21 cellular contexts compared by ENCODE assay signal in the genomic region with DNA sequence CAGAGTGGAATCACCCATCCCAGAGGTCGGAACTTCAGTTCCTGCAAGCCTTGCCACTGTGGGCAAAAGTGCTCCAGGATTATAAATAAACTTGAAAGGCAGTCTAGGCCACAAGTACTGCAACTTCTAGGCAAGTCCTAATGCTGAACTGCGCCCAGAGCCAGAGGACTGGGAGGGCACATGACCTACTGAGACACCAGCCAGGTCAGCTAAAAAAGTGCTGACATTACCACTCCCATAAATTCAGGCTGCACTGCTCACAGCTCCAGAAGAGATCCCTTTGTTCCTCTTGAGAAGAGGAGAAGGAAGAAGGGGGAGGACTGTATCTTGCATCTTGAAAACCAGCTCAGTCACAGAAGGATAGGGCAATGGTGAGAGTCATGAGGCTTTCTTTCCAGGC.
A peak's percentile ranks its signal among the peaks of the same experiment; 100 is the strongest.
DNase-seq lines count a peak whose midpoint lies in the region; ATAC-seq, FAIRE-seq and TF ChIP-seq lines count a peak whose summit lies in the region.
"Had no signal": no experiment of that assay in that cellular context is flagged by ENCODE, and none has a peak within 500 bp of the region (broad histone marks: within the 10 kb centered on the region; RNA-seq: fewer than 3 reads in every experiment).

No MANE protein-coding gene starts in this region.

- H2BK120ac ChIP-seq in H9 (ENCODE audit: low read depth, low read length, poor library complexity, severe bottlenecking), result no peak overlapping the region
- H2BK120ac ChIP-seq in mesenchymal stem cell (ENCODE audit: low read depth, low read length), result no peak overlapping the region

- H3K27ac Mint-ChIP-seq in H9, result peak overlapping the region in 1 of 3 experiments; percentile 18; a peak in 1 of 7 replicates
- H3K27ac Mint-ChIP-seq: CD4-positive, CD25-positive, alpha-beta regulatory T cell; IgD-negative memory B cell had no signal

- H2BK12ac ChIP-seq in H9 (ENCODE audit: insufficient read length, low read depth, low read length), result no peak overlapping the region
- no peak overlapping the region for H2BK12ac ChIP-seq in mesenchymal stem cell (ENCODE audit: low read length in 2 of 2)

- H3K27me3 Mint-ChIP-seq in H9 (ENCODE audit: low read depth), result no peaks in the 10 kb centered on the region
- H3K27me3 Mint-ChIP-seq: CD4-positive, CD25-positive, alpha-beta regulatory T cell; IgD-negative memory B cell had no signal

- H3K4me1 ChIP-seq in H9 (ENCODE audit: insufficient read depth, low read length) (no peaks in the 10 kb centered on the region), HepG2 (ENCODE audit: insufficient read depth, low read length) (no peaks in the 10 kb centered on the region), parathyroid adenoma (peaks cover 7% of the 10 kb centered on the region), mesenchymal stem cell (ENCODE audit: control insufficient read depth, insufficient read depth, low read depth, low read length) (no peaks in the 10 kb centered on the region)
- H3K4me1 ChIP-seq: BE2C, Caco-2 had no signal

- H4K20me1 ChIP-seq in H9 (ENCODE audit: control insufficient read depth, insufficient read depth, insufficient read length), result no peaks in the 10 kb centered on the region
- no peaks in the 10 kb centered on the region for H4K20me1 ChIP-seq in HepG2 (ENCODE audit: insufficient read depth, low read length)

- no peaks in the 10 kb centered on the region for H3K36me3 ChIP-seq in HepG2 (replicated peaks in 1 of 2; ENCODE audit: control insufficient read depth in 1 of 2, insufficient read depth in 2 of 2, low read length in 2 of 2)
- H3K36me3 ChIP-seq in parathyroid adenoma (ENCODE audit: control insufficient read depth, insufficient read depth, low read length), result no peaks in the 10 kb centered on the region
- H3K36me3 ChIP-seq in mesenchymal stem cell (ENCODE audit: control insufficient read depth in 1 of 2, insufficient read depth in 2 of 2, low read depth in 1 of 2, low read length in 2 of 2), result no peaks in the 10 kb centered on the region
- H3K36me3 ChIP-seq: BE2C had no signal

- H3K18ac ChIP-seq in H9 (ENCODE audit: insufficient read length, low read depth, low read length) (no peak overlapping the region), mesenchymal stem cell (ENCODE audit: low read depth in 1 of 2, low read length in 2 of 2) (no peak overlapping the region)

- H2BK20ac ChIP-seq in H9 (ENCODE audit: low read depth, low read length, poor library complexity, severe bottlenecking), result no peak overlapping the region

- peaks cover 5% of the 10 kb centered on the region in 2 experiments; a peak in 3 of 4 replicates for H3K4me1 Mint-ChIP-seq in H9
- H3K4me1 Mint-ChIP-seq: CD4-positive, CD25-positive, alpha-beta regulatory T cell; IgD-negative memory B cell had no signal

- H2AK5ac ChIP-seq in H9 (ENCODE audit: insufficient read length, low read length), result no peak overlapping the region
- no peak overlapping the region for H2AK5ac ChIP-seq in mesenchymal stem cell (ENCODE audit: low read length, severe bottlenecking)

- no peak for DNase-seq in H9
- DNase-seq in RPMI8226, result peak; percentile 12
- DNase-seq in HepG2 (ENCODE audit: low spot score), result no peak
- DNase-seq in mesenchymal stem cell, result no peak
- DNase-seq: CD4-positive, CD25-positive, alpha-beta regulatory T cell; DMS153; EL; H7; Kasumi-1; NCI-H1105; NCI-H2081; NK-92 treated with Interleukin-12 subunit alpha and Interleukin-12 subunit beta, amount 100 ng/mL, for 24 hours; T-helper 1 cell had no signal

- H4K8ac ChIP-seq in H9 (replicated peaks; ENCODE audit: insufficient read length, low read depth, low read length), result no peak overlapping the region
- H4K8ac ChIP-seq in mesenchymal stem cell (ENCODE audit: low read length), result no peak overlapping the region

- no peaks in the 10 kb centered on the region for H3K79me2 ChIP-seq in H9 (ENCODE audit: insufficient read depth, low read length)
- H3K79me2 ChIP-seq in HepG2 (ENCODE audit: insufficient read depth, low read length), result no peaks in the 10 kb centered on the region
- no peaks in the 10 kb centered on the region for H3K79me2 ChIP-seq in parathyroid adenoma

- no peak overlapping the region; the same call in 1 of the 2 replicates for H2BK15ac ChIP-seq in H9 (ENCODE audit: low read depth, low read length)
- H2BK15ac ChIP-seq in mesenchymal stem cell (ENCODE audit: low read depth, poor library complexity, severe bottlenecking), result no peak overlapping the region

- TF ChIP-seq CTCF in H9 (conservative IDR thresholded peaks at IDR 0.05) (no peak), HepG2 (CRISPR knock-in tag; IDR thresholded peaks at IDR 0.05) (no peak), parathyroid adenoma (IDR thresholded peaks at IDR 0.05) (no peak)

- H3K4ac ChIP-seq in H9 (ENCODE audit: low read depth, low read length) (no peak overlapping the region), mesenchymal stem cell (ENCODE audit: low read depth in 1 of 2, low read length in 2 of 2) (no peak overlapping the region)

- intact Hi-C loops in HepG2 (cut with micrococcal nuclease; ENCODE audit: unreplicated experiment), result no loop called here

- H4K5ac ChIP-seq in H9 (ENCODE audit: insufficient read length, low read depth, low read length), result no peak overlapping the region

- H3K9me3 ChIP-seq in H9 (ENCODE audit: control insufficient read depth, low read depth, low read length) (no peaks in the 10 kb centered on the region), HepG2 (ENCODE audit: low read length) (peaks cover 82% of the 10 kb centered on the region), parathyroid adenoma (ENCODE audit: control insufficient read depth, low read length) (no peaks in the 10 kb centered on the region), mesenchymal stem cell (ENCODE audit: control insufficient read depth, low read length) (peaks cover 50% of the 10 kb centered on the region)
- H3K9me3 ChIP-seq: BE2C, Caco-2 had no signal

- no peak overlapping the region for H3K9ac ChIP-seq in H9 (ENCODE audit: extremely low read depth, insufficient read length, low read length)
- no peak overlapping the region for H3K9ac ChIP-seq in HepG2 (ENCODE audit: insufficient read depth, low read depth, low read length)
- no peak overlapping the region for H3K9ac ChIP-seq in parathyroid adenoma
- no peak overlapping the region for H3K9ac ChIP-seq in mesenchymal stem cell (ENCODE audit: low read length)

- H2AFZ ChIP-seq in H9 (ENCODE audit: low read length) (no peak overlapping the region), HepG2 (ENCODE audit: low read length) (no peak overlapping the region), parathyroid adenoma (peak overlapping the region; percentile 68), mesenchymal stem cell (ENCODE audit: low read depth, low read length) (no peak overlapping the region)

- no peak overlapping the region for H3T11ph ChIP-seq in H9 (ENCODE audit: low read length)

- H2BK5ac ChIP-seq in H9 (ENCODE audit: insufficient read length, low read length), result no peak overlapping the region
- no peak overlapping the region for H2BK5ac ChIP-seq in mesenchymal stem cell (ENCODE audit: low read depth, low read length, poor library complexity, severe bottlenecking)

- H3K23me2 ChIP-seq in H9 (ENCODE audit: insufficient read length, low read depth, low read length, poor library complexity, severe bottlenecking), result no peaks in the 10 kb centered on the region

- no peak for TF ChIP-seq EP300 in HepG2 (IDR thresholded peaks at IDR 0.05; ENCODE audit: low read depth in 2 of 2, low read length in 2 of 2)
- no peak for TF ChIP-seq EP300 in HepG2 (CRISPR knock-in tag; IDR thresholded peaks at IDR 0.05; ENCODE audit: borderline replicate concordance)

- in situ Hi-C loops in HepG2 (cut with HindIII; ENCODE audit: extremely low pct_ligation_motif_present, low pct_unique_long_range_greater_than_20kb), result no loop called here

- ATAC-seq in HepG2, result no peak
- no peak for ATAC-seq in GM18909 (IDR thresholded peaks at IDR 0.05; ENCODE audit: poor library complexity, unreplicated experiment)
- ATAC-seq in HG03097 (IDR thresholded peaks at IDR 0.05; ENCODE audit: low FRiP score, unreplicated experiment), result no peak
- ATAC-seq: GM12878 had no signal

- H3K4me3 Mint-ChIP-seq in H9, result no peak overlapping the region
- H3K4me3 Mint-ChIP-seq: CD4-positive, CD25-positive, alpha-beta regulatory T cell; IgD-negative memory B cell had no signal

- H3K23ac ChIP-seq in H9 (ENCODE audit: insufficient read length, low read depth, low read length), result no peak overlapping the region
- no peak overlapping the region for H3K23ac ChIP-seq in mesenchymal stem cell (ENCODE audit: low read length in 2 of 2)

- H3K27me3 ChIP-seq in H9 (ENCODE audit: insufficient read depth, low read length) (no peaks in the 10 kb centered on the region; the same call in 1 of the 2 replicates), HepG2 (ENCODE audit: control insufficient read depth in 1 of 2, insufficient read depth in 2 of 2, low read length in 2 of 2) (no peaks in the 10 kb centered on the region), parathyroid adenoma (ENCODE audit: control insufficient read depth, insufficient read depth, low read length) (no peaks in the 10 kb centered on the region), mesenchymal stem cell (ENCODE audit: control insufficient read depth in 1 of 2, insufficient read depth in 1 of 2, low read length in 2 of 2) (no peaks in the 10 kb centered on the region)
- H3K27me3 ChIP-seq: BE2C had no signal

- no peak for TF ChIP-seq RAD21 in HepG2 (CRISPR knock-in tag; IDR thresholded peaks at IDR 0.05)

- peaks cover 0 to 12% of the 10 kb centered on the region in 2 experiments; a peak in 4 of 5 replicates for H3K9me3 Mint-ChIP-seq in H9

- no peaks in the 10 kb centered on the region for H3K79me1 ChIP-seq in H9 (ENCODE audit: insufficient read depth, low read depth, low read length, poor library complexity, severe bottlenecking)
- H3K79me1 ChIP-seq in mesenchymal stem cell (replicated peaks; ENCODE audit: low read length, poor library complexity, severe bottlenecking), result no peaks in the 10 kb centered on the region

- H3K4me2 ChIP-seq in H9 (ENCODE audit: insufficient read depth, insufficient read length, low read length) (no peak overlapping the region), HepG2 (ENCODE audit: low read depth, low read length) (no peak overlapping the region), parathyroid adenoma (ENCODE audit: low read length) (no peak overlapping the region), mesenchymal stem cell (ENCODE audit: low read length, poor library complexity, severe bottlenecking) (no peak overlapping the region)

- POLR2A ChIA-PET in HepG2 (lab: Yijun Ruan, JAX), result no interaction called here

- H3K56ac ChIP-seq in H9 (ENCODE audit: insufficient read length, low read depth, low read length), result no peak overlapping the region

- TF ChIP-seq POLR2A in HepG2 (IDR thresholded peaks at IDR 0.05; ENCODE audit: insufficient read depth in 1 of 2, low read depth in 2 of 2, low read length in 2 of 2), result no peak

- no CpG with 5 or more reads among the region's 2 CpGs for whole genome bisulfite sequencing in H9 (ENCODE audit: extremely low coverage, insufficient read length, low lambda C conversion rate)
- WGBS in HepG2 (ENCODE audit: low lambda C conversion rate), result no CpG with 5 or more reads among the region's 2 CpGs
- 80% methylated on average over 2 of the region's 2 CpGs for WGBS in mesenchymal stem cell

- peaks cover 0 to 24% (median 0%) of the 10 kb centered on the region in 3 experiments; a peak in 3 of 7 replicates for H3K36me3 Mint-ChIP-seq in H9 (ENCODE audit: insufficient read depth in 1 of 3, low read depth in 3 of 3)
- H3K36me3 Mint-ChIP-seq: CD4-positive, CD25-positive, alpha-beta regulatory T cell; IgD-negative memory B cell had no signal

- H3K4me3 ChIP-seq in HepG2 (replicated peaks in 1 of 3; ENCODE audit: insufficient read depth in 1 of 3, low read depth in 2 of 3, low read length in 3 of 3) (no peak overlapping the region), parathyroid adenoma (ENCODE audit: low read depth, low read length) (no peak overlapping the region), mesenchymal stem cell (ENCODE audit: insufficient read depth in 1 of 2, low read depth in 1 of 2, low read length in 2 of 2) (no peak overlapping the region)
- H3K4me3 ChIP-seq: GM12878 had no signal

- CTCF ChIA-PET in HepG2 (lab: Yijun Ruan, JAX; ENCODE audit: low intra/inter-chr PET ratio, low total read pairs), result no interaction called here

- 0 out of 2 replicates have a peak overlapping the region, but pooled peaks have one; percentile 39 for H3K14ac ChIP-seq in H9 (ENCODE audit: insufficient read depth, low read length)
- no peak overlapping the region for H3K14ac ChIP-seq in mesenchymal stem cell (ENCODE audit: low read length in 2 of 2)

- H4K91ac ChIP-seq in H9 (ENCODE audit: insufficient read length, low read depth, low read length), result no peak overlapping the region
- no peak overlapping the region for H4K91ac ChIP-seq in mesenchymal stem cell (ENCODE audit: low read length)

- no TSS peak for BruUV-seq in HepG2 (replicated peaks; lab: Mats Ljungman, UMichigan)

- no peak for FAIRE-seq in HepG2 (lab: Jason Lieb, UNC)
- FAIRE-seq: GM12878, HTR-8/SVneo had no signal

- no peak overlapping the region for H3K27ac ChIP-seq in H9 (ENCODE audit: insufficient read length, low read depth, low read length)
- H3K27ac ChIP-seq in HepG2 (ENCODE audit: extremely low read length, insufficient read depth, low read length), result no peak overlapping the region
- peak overlapping the region; percentile 43 for H3K27ac ChIP-seq in parathyroid adenoma
- H3K27ac ChIP-seq in mesenchymal stem cell (ENCODE audit: low read length, poor library complexity, severe bottlenecking), result no peak overlapping the region
